1 cellular context compared by ENCODE assay signal in the genomic region with DNA sequence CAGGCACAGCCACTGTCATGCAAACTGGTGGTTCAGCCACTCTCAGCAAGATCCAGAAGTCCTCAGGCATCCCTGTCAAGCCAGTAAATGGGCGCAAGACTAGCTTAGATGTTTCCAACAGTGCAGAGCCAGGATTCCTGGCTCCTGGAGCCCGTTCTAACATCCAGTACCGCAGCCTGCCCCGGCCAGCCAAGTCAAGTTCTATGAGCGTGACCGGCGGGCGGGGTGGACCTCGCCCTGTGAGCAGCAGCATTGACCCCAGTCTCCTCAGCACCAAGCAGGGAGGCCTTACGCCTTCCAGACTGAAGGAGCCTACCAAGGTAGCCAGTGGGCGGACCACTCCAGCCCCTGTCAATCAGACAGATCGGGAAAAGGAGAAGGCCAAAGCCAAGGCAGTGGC.
TF ChIP-seq lines count a peak whose summit lies in the region.

No MANE protein-coding gene starts in this region.

TF ChIP-seq in SK-N-SH treated with all-trans-retinoic acid at 6 μM for 48 hours, 23 proteins besides CTCF, POLR2A, EP300 and RAD21 (continued from another document):
- TF ChIP-seq, protein P1, sequence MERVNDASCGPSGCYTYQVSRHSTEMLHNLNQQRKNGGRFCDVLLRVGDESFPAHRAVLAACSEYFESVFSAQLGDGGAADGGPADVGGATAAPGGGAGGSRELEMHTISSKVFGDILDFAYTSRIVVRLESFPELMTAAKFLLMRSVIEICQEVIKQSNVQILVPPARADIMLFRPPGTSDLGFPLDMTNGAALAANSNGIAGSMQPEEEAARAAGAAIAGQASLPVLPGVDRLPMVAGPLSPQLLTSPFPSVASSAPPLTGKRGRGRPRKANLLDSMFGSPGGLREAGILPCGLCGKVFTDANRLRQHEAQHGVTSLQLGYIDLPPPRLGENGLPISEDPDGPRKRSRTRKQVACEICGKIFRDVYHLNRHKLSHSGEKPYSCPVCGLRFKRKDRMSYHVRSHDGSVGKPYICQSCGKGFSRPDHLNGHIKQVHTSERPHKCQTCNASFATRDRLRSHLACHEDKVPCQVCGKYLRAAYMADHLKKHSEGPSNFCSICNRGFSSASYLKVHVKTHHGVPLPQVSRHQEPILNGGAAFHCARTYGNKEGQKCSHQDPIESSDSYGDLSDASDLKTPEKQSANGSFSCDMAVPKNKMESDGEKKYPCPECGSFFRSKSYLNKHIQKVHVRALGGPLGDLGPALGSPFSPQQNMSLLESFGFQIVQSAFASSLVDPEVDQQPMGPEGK (CRISPR knock-in tag; IDR thresholded peaks at IDR 0.05; ENCODE audit: borderline replicate concordance) = no peak
- TF ChIP-seq GLIS3 (CRISPR knock-in tag; IDR thresholded peaks at IDR 0.05) = no peak
- TF ChIP-seq ZNF565 (CRISPR knock-in tag; conservative IDR thresholded peaks at IDR 0.05; ENCODE audit: low read depth) = no peak
- no peak for TF ChIP-seq BACH2 (CRISPR knock-in tag; IDR thresholded peaks at IDR 0.05; ENCODE audit: borderline replicate concordance)
- no peak for TF ChIP-seq ZFP30 (CRISPR knock-in tag; IDR thresholded peaks at IDR 0.05)
- TF ChIP-seq PPARA (CRISPR knock-in tag; IDR thresholded peaks at IDR 0.05; ENCODE audit: borderline replicate concordance) = no peak
- TF ChIP-seq ZNF70 (CRISPR knock-in tag; IDR thresholded peaks at IDR 0.05) = no peak
- TF ChIP-seq SNAI2 (CRISPR knock-in tag; IDR thresholded peaks at IDR 0.05) = no peak
- no peak for TF ChIP-seq RARB (CRISPR knock-in tag; IDR thresholded peaks at IDR 0.05)
- TF ChIP-seq, protein P2, sequence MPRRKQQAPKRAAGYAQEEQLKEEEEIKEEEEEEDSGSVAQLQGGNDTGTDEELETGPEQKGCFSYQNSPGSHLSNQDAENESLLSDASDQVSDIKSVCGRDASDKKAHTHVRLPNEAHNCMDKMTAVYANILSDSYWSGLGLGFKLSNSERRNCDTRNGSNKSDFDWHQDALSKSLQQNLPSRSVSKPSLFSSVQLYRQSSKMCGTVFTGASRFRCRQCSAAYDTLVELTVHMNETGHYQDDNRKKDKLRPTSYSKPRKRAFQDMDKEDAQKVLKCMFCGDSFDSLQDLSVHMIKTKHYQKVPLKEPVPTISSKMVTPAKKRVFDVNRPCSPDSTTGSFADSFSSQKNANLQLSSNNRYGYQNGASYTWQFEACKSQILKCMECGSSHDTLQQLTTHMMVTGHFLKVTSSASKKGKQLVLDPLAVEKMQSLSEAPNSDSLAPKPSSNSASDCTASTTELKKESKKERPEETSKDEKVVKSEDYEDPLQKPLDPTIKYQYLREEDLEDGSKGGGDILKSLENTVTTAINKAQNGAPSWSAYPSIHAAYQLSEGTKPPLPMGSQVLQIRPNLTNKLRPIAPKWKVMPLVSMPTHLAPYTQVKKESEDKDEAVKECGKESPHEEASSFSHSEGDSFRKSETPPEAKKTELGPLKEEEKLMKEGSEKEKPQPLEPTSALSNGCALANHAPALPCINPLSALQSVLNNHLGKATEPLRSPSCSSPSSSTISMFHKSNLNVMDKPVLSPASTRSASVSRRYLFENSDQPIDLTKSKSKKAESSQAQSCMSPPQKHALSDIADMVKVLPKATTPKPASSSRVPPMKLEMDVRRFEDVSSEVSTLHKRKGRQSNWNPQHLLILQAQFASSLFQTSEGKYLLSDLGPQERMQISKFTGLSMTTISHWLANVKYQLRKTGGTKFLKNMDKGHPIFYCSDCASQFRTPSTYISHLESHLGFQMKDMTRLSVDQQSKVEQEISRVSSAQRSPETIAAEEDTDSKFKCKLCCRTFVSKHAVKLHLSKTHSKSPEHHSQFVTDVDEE (CRISPR knock-in tag; IDR thresholded peaks at IDR 0.05) = no peak
- TF ChIP-seq, protein P3, sequence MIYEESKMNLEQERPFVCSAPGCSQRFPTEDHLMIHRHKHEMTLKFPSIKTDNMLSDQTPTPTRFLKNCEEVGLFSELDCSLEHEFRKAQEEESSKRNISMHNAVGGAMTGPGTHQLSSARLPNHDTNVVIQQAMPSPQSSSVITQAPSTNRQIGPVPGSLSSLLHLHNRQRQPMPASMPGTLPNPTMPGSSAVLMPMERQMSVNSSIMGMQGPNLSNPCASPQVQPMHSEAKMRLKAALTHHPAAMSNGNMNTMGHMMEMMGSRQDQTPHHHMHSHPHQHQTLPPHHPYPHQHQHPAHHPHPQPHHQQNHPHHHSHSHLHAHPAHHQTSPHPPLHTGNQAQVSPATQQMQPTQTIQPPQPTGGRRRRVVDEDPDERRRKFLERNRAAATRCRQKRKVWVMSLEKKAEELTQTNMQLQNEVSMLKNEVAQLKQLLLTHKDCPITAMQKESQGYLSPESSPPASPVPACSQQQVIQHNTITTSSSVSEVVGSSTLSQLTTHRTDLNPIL (CRISPR knock-in tag; IDR thresholded peaks at IDR 0.05; ENCODE audit: low read depth) = no peak
- no peak for TF ChIP-seq ZFP3 (CRISPR knock-in tag; IDR thresholded peaks at IDR 0.05)
- TF ChIP-seq ARNTL (CRISPR knock-in tag; IDR thresholded peaks at IDR 0.05; ENCODE audit: borderline replicate concordance, low read depth) = no peak
- TF ChIP-seq CSDC2 (CRISPR knock-in tag; IDR thresholded peaks at IDR 0.05) = no peak
- TF ChIP-seq ZNF8 (CRISPR knock-in tag; IDR thresholded peaks at IDR 0.05) = no peak
